In genomic region chr10:62048919-62049636, GRCh38 we compare ENCODE assay signal across 1 cellular context.
TF ChIP-seq lines count a peak whose summit lies in the region.

No MANE protein-coding gene starts in this region.

TF ChIP-seq in HepG2, 621 proteins besides CTCF, POLR2A, EP300 and RAD21 (continued from another document):
- TF ChIP-seq MLX (CRISPR knock-in tag; IDR thresholded peaks at IDR 0.05) (peak; percentile 58; the same call in 1 of the 2 replicates), GATAD1 (CRISPR knock-in tag; IDR thresholded peaks at IDR 0.05) (peak; percentile 65; the same call in 1 of the 2 replicates), HES4 (CRISPR knock-in tag; IDR thresholded peaks at IDR 0.05; ENCODE audit: borderline replicate concordance) (no peak), PHF5A (CRISPR knock-in tag; IDR thresholded peaks at IDR 0.05; ENCODE audit: low read depth, unreplicated experiment) (peak; percentile 77), ZNF207 (IDR thresholded peaks at IDR 0.05; ENCODE audit: borderline replicate concordance) (no peak), ZNF567 (CRISPR knock-in tag; IDR thresholded peaks at IDR 0.05; ENCODE audit: borderline replicate concordance) (peak; percentile 31; the same call in 1 of the 2 replicates), YEATS2 (CRISPR knock-in tag; IDR thresholded peaks at IDR 0.05; ENCODE audit: borderline replicate concordance) (peak; percentile 67; the same call in 1 of the 2 replicates), SATB2 (CRISPR knock-in tag; IDR thresholded peaks at IDR 0.05) (peak; percentile 89), ZNF839 (CRISPR knock-in tag; IDR thresholded peaks at IDR 0.05; ENCODE audit: borderline replicate concordance) (no peak), ZC3H13 (CRISPR knock-in tag; IDR thresholded peaks at IDR 0.05) (peak; percentile 65), HNF1B (CRISPR knock-in tag; IDR thresholded peaks at IDR 0.05) (peak; percentile 95), ZNF138 (CRISPR knock-in tag; IDR thresholded peaks at IDR 0.05; ENCODE audit: low read depth) (no peak), SAFB2 (CRISPR knock-in tag; IDR thresholded peaks at IDR 0.05; ENCODE audit: borderline replicate concordance, low read depth) (no peak), TEAD3 (CRISPR knock-in tag; optimal IDR thresholded peaks at IDR 0.05; ENCODE audit: borderline replicate concordance) (peak; percentile 88), DNMT3B (CRISPR knock-in tag; conservative IDR thresholded peaks at IDR 0.05) (peak; percentile 91), TGIF2 (CRISPR knock-in tag; IDR thresholded peaks at IDR 0.05) (peak; percentile 92), ZBTB1 (CRISPR knock-in tag; IDR thresholded peaks at IDR 0.05; ENCODE audit: borderline replicate concordance) (0 out of 2 replicates have a peak, but pooled peaks have one; percentile 48), ZBTB25 (CRISPR knock-in tag; IDR thresholded peaks at IDR 0.05) (peak; percentile 49), ZNF44 (CRISPR knock-in tag; IDR thresholded peaks at IDR 0.05) (no peak), MYPOP (CRISPR knock-in tag; IDR thresholded peaks at IDR 0.05) (peak; percentile 95), KAT8 (CRISPR knock-in tag; IDR thresholded peaks at IDR 0.05) (peak; percentile 79), ZNF749 (CRISPR knock-in tag; IDR thresholded peaks at IDR 0.05; ENCODE audit: borderline replicate concordance) (peak; percentile 88), ZBTB42 (CRISPR knock-in tag; IDR thresholded peaks at IDR 0.05) (peak; percentile 50; the same call in 1 of the 2 replicates), SNRNP70 (IDR thresholded peaks at IDR 0.05; ENCODE audit: low read depth, low read length) (no peak), TBX2 (CRISPR knock-in tag; IDR thresholded peaks at IDR 0.05; ENCODE audit: borderline replicate concordance) (peak; percentile 94), ZNF260 (CRISPR knock-in tag; IDR thresholded peaks at IDR 0.05; ENCODE audit: borderline replicate concordance, low read depth) (no peak), ZFP90 (CRISPR knock-in tag; IDR thresholded peaks at IDR 0.05; ENCODE audit: borderline replicate concordance) (peak; percentile 88; the same call in 1 of the 2 replicates)
